Comparison of ENCODE assay signal across 20 cellular contexts in genomic region chr22:40975346-40975745, GRCh38.
"Had no signal": no experiment of that assay in that cellular context is flagged by ENCODE, and none has a peak within 500 bp of the region (broad histone marks: within the 10 kb centered on the region; RNA-seq: fewer than 3 reads in every experiment).

No MANE protein-coding gene starts in this region.

- H3K27me3 ChIP-seq: adrenal gland, dorsolateral prefrontal cortex, esophagus muscularis mucosa, neutrophil, ovary, spleen, upper lobe of left lung had no signal

- H3K36me3 ChIP-seq: ovary, prostate gland had no signal

- H3K4me3 ChIP-seq: adrenal gland, dorsolateral prefrontal cortex, esophagus muscularis mucosa, ovary, prostate gland, spleen, upper lobe of left lung had no signal

- H3K27ac ChIP-seq: adrenal gland, dorsolateral prefrontal cortex, esophagus muscularis mucosa, neutrophil, ovary, prostate gland, spleen, upper lobe of left lung, WERI-Rb-1 had no signal

- H3K9me3 ChIP-seq: adrenal gland, esophagus muscularis mucosa, neutrophil, ovary, prostate gland, spleen, upper lobe of left lung had no signal

- H3K4me1 ChIP-seq: adrenal gland, esophagus muscularis mucosa, prostate gland, spleen, upper lobe of left lung had no signal

- DNase-seq: activated CD4-positive, alpha-beta T cell treated with anti-CD3 and anti-CD28 coated beads, Interleukin-2, amount 10 ng/mL, durations not matched to agents 7 days and 5 days; activated CD4-positive, CD25-positive, alpha-beta regulatory T cell treated with anti-CD3 and anti-CD28 coated beads, Interleukin-2, amount 50 U/mL, for 72 hours; activated T-cell treated with anti-CD3 and anti-CD28 coated beads, Interleukin-2, amount 50 U/mL, for 1 hour; adrenal gland; dorsolateral prefrontal cortex; effector memory CD8-positive, alpha-beta T cell; hypothalamus; left ventricle myocardium superior; mammary epithelial cell; midbrain; ovary; stimulated activated CD4-positive, alpha-beta T cell treated with anti-CD3 and anti-CD28 coated beads, Interleukin-4, amount 100 ng/mL, for 1 hour; stimulated activated naive CD4-positive, alpha-beta T cell; T-cell; upper lobe of left lung; WERI-Rb-1 had no signal
